In the genomic region with DNA sequence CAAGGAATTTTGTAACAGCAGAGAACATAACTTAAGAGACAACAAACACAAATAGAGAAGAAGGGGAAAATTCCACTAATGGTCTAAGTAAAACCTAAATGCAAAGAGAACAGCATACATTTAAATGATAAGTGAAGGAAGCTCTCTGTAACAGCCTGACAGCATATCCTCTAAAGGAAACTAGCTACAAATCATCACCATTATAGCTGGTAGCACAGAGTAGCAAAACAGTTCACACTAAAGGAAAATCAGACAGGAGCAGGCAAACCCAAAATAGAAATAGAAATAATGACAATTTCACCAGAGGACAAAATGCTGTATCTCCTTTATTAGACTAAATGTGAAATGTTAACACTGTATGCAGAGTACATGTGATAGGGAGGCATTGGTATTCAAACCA, we compare ENCODE assay signal across 15 cellular contexts.
DNase-seq lines count a peak whose midpoint lies in the region; ATAC-seq and TF ChIP-seq lines count a peak whose summit lies in the region.
"Had no signal": no experiment of that assay in that cellular context is flagged by ENCODE, and none has a peak within 500 bp of the region (broad histone marks: within the 10 kb centered on the region; RNA-seq: fewer than 3 reads in every experiment).

No MANE protein-coding gene starts in this region.

- TF ChIP-seq EP300 in neural cell (conservative IDR thresholded peaks at IDR 0.05; ENCODE audit: poor library complexity, severe bottlenecking): peak; percentile 80

- TF ChIP-seq RAD21 in neural cell (conservative IDR thresholded peaks at IDR 0.05): no peak

- H3K4me1 ChIP-seq in GM23338 (ENCODE audit: insufficient read depth) (peaks cover 25% of the 10 kb centered on the region), adrenal gland (replicated peaks in 1 of 2) (no peaks in the 10 kb centered on the region)
- H3K4me1 ChIP-seq: HAP-1 had no signal

- H3K4me3 ChIP-seq in GM23338 (peak overlapping the region; percentile 9; the same call in 1 of the 2 replicates), neural cell (ENCODE audit: low read length) (peak overlapping the region; percentile 29), adrenal gland (no peak overlapping the region)
- H3K4me3 ChIP-seq: HAP-1 had no signal

- no peaks in the 10 kb centered on the region for H3K79me2 ChIP-seq in GM23338 (replicated peaks; ENCODE audit: insufficient read depth)
- no peaks in the 10 kb centered on the region for H3K79me2 ChIP-seq in neural cell (replicated peaks; ENCODE audit: insufficient read depth, low read length)

- H3K9me2 ChIP-seq in GM23338 (ENCODE audit: insufficient read depth): no peaks in the 10 kb centered on the region
- no peaks in the 10 kb centered on the region for H3K9me2 ChIP-seq in neural cell (ENCODE audit: insufficient read depth, low read length)

- H3K36me3 ChIP-seq in GM23338 (ENCODE audit: insufficient read depth): no peaks in the 10 kb centered on the region
- H3K36me3 ChIP-seq in neural cell (ENCODE audit: insufficient read depth, low read length): no peaks in the 10 kb centered on the region
- no peaks in the 10 kb centered on the region for H3K36me3 ChIP-seq in adrenal gland (replicated peaks in 1 of 2)
- H3K36me3 ChIP-seq: HAP-1 had no signal

- H3K27me3 ChIP-seq in GM23338 (ENCODE audit: insufficient read depth): no peaks in the 10 kb centered on the region
- H3K27me3 ChIP-seq in neural cell (ENCODE audit: insufficient read depth, low read depth, low read length): no peaks in the 10 kb centered on the region
- H3K27me3 ChIP-seq in adrenal gland: no peaks in the 10 kb centered on the region

- H3K36me3 Mint-ChIP-seq in GM23338 (ENCODE audit: low read depth) (no peaks in the 10 kb centered on the region), WTC11 (no peaks in the 10 kb centered on the region)
- H3K36me3 Mint-ChIP-seq: CD4-positive, alpha-beta memory T cell had no signal

- H3K4me1 Mint-ChIP-seq in GM23338 (peaks cover 19% of the 10 kb centered on the region), WTC11 (peaks cover 20% of the 10 kb centered on the region)
- H3K4me1 Mint-ChIP-seq: CD4-positive, alpha-beta memory T cell had no signal

- ATAC-seq in GM23338 (peak; percentile 26; the same call in 1 of the 3 replicates), WTC11 (peak; percentile 65)

- POLR2A ChIA-PET in WTC11 (lab: Charles Lee): no interaction called here

- DNase-seq in GM23338 (ENCODE audit: low spot score) (no peak), WTC11 (ENCODE audit: low spot score) (no peak), EL (no peak), adrenal gland (no peak), middle frontal gyrus (ENCODE audit: extremely low spot score, low spot score) (no peak), cerebellar cortex (ENCODE audit: low spot score) (no peak)
- DNase-seq: C1 segment of cervical spinal cord; Calu3; CD4-positive, alpha-beta memory T cell; COR-L47; DMS53; DMS79 treated with DMSO at 0.1 percent for 48 hours; HFFc6 had no signal

- H3K9me3 Mint-ChIP-seq in GM23338 (no peaks in the 10 kb centered on the region), WTC11 (no peaks in the 10 kb centered on the region)

- no peaks in the 10 kb centered on the region for H3F3A ChIP-seq in GM23338 (replicated peaks; ENCODE audit: low read depth)
- no peaks in the 10 kb centered on the region for H3F3A ChIP-seq in neural cell (ENCODE audit: insufficient read depth, low read length, poor library complexity, severe bottlenecking)

- CTCF ChIA-PET in WTC11 (lab: Charles Lee): interaction anchor here (0.5 to 1.1 kb wide), 3 partner anchors 20 to 292 kb away, joined by 3 read pairs; no protein-coding TSS in a partner anchor

- H3K4me2 ChIP-seq in GM23338 (peak overlapping the region; percentile 56), neural cell (ENCODE audit: low read length) (peak overlapping the region; percentile 31)

- TF ChIP-seq POLR2A in adrenal gland (IDR thresholded peaks at IDR 0.05): no peak

- TF ChIP-seq CTCF in GM23338 (conservative IDR thresholded peaks at IDR 0.05; ENCODE audit: low read depth in 2 of 2): no peak
- TF ChIP-seq CTCF in WTC11 (IDR thresholded peaks at IDR 0.05): no peak
- TF ChIP-seq CTCF in neural cell (IDR thresholded peaks at IDR 0.05; ENCODE audit: poor library complexity, severe bottlenecking): no peak
- no peak for TF ChIP-seq CTCF in adrenal gland (IDR thresholded peaks at IDR 0.05)

- H2AFZ ChIP-seq in GM23338: no peak overlapping the region
- H2AFZ ChIP-seq in neural cell (ENCODE audit: low read depth, low read length): no peak overlapping the region

- H3K4me3 Mint-ChIP-seq in GM23338 (no peak overlapping the region), WTC11 (no peak overlapping the region)
- H3K4me3 Mint-ChIP-seq: CD4-positive, alpha-beta memory T cell; HFFc6 had no signal

- no peaks in the 10 kb centered on the region for H3K9me3 ChIP-seq in neural cell (ENCODE audit: low read length)
- H3K9me3 ChIP-seq in adrenal gland (replicated peaks in 1 of 3): no peaks in the 10 kb centered on the region
- H3K9me3 ChIP-seq: HAP-1 had no signal

- peaks cover 2% of the 10 kb centered on the region for H3K27me3 Mint-ChIP-seq in GM23338 (ENCODE audit: insufficient read depth, low read depth, poor library complexity)
- H3K27me3 Mint-ChIP-seq in WTC11 (ENCODE audit: low read depth): no peaks in the 10 kb centered on the region
- H3K27me3 Mint-ChIP-seq: CD4-positive, alpha-beta memory T cell had no signal

- no peak overlapping the region for H3K9ac ChIP-seq in neural cell (ENCODE audit: low read length)

- H3K27ac Mint-ChIP-seq in GM23338 (peak overlapping the region; percentile 27), WTC11 (peak overlapping the region; percentile 23)
- H3K27ac Mint-ChIP-seq: CD4-positive, alpha-beta memory T cell; HFFc6 had no signal

- H3K27ac ChIP-seq in GM23338 (ENCODE audit: low read depth) (no peak overlapping the region), neural cell (ENCODE audit: low read length) (peak overlapping the region; percentile 53), adrenal gland (no peak overlapping the region)

- intact Hi-C loops in adrenal gland (cut with DNase I): no loop called here

- H4K20me1 ChIP-seq in GM23338 (replicated peaks; ENCODE audit: insufficient read depth) (no peaks in the 10 kb centered on the region), neural cell (ENCODE audit: insufficient read depth) (no peaks in the 10 kb centered on the region)

TF ChIP-seq in GM23338, 12 proteins besides CTCF, POLR2A, EP300 and RAD21 (continues in another document):
- TF ChIP-seq EZH2 (IDR thresholded peaks at IDR 0.05; ENCODE audit: low read depth, unreplicated experiment): no peak
- TF ChIP-seq POLR2AphosphoS5 (IDR thresholded peaks at IDR 0.05; ENCODE audit: low read depth): no peak
- no peak for TF ChIP-seq STAT1 (IDR thresholded peaks at IDR 0.05; ENCODE audit: unreplicated experiment)
- TF ChIP-seq ZNF331 (CRISPR knock-in tag; IDR thresholded peaks at IDR 0.05; ENCODE audit: low read depth): no peak
- TF ChIP-seq EZH2phosphoT487 (IDR thresholded peaks at IDR 0.05; ENCODE audit: unreplicated experiment): no peak
- TF ChIP-seq NANOG (IDR thresholded peaks at IDR 0.05; ENCODE audit: borderline replicate concordance): no peak
- no peak for TF ChIP-seq CREB1 (CRISPR knock-in tag; IDR thresholded peaks at IDR 0.05; ENCODE audit: low read depth)

TF ChIP-seq in WTC11, 78 proteins besides CTCF, POLR2A, EP300 and RAD21:
- TF ChIP-seq ZNF121 (CRISPR knock-in tag; IDR thresholded peaks at IDR 0.05) (no peak), TCF7 (CRISPR knock-in tag; IDR thresholded peaks at IDR 0.05; ENCODE audit: low read depth) (no peak), ZNF219 (CRISPR knock-in tag; IDR thresholded peaks at IDR 0.05; ENCODE audit: borderline replicate concordance) (no peak), NR3C1 (CRISPR knock-in tag; conservative IDR thresholded peaks at IDR 0.05; ENCODE audit: low read depth) (no peak)

TF ChIP-seq in neural cell, 6 proteins besides CTCF, POLR2A, EP300 and RAD21:
- TF ChIP-seq, protein P1, sequence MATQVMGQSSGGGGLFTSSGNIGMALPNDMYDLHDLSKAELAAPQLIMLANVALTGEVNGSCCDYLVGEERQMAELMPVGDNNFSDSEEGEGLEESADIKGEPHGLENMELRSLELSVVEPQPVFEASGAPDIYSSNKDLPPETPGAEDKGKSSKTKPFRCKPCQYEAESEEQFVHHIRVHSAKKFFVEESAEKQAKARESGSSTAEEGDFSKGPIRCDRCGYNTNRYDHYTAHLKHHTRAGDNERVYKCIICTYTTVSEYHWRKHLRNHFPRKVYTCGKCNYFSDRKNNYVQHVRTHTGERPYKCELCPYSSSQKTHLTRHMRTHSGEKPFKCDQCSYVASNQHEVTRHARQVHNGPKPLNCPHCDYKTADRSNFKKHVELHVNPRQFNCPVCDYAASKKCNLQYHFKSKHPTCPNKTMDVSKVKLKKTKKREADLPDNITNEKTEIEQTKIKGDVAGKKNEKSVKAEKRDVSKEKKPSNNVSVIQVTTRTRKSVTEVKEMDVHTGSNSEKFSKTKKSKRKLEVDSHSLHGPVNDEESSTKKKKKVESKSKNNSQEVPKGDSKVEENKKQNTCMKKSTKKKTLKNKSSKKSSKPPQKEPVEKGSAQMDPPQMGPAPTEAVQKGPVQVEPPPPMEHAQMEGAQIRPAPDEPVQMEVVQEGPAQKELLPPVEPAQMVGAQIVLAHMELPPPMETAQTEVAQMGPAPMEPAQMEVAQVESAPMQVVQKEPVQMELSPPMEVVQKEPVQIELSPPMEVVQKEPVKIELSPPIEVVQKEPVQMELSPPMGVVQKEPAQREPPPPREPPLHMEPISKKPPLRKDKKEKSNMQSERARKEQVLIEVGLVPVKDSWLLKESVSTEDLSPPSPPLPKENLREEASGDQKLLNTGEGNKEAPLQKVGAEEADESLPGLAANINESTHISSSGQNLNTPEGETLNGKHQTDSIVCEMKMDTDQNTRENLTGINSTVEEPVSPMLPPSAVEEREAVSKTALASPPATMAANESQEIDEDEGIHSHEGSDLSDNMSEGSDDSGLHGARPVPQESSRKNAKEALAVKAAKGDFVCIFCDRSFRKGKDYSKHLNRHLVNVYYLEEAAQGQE (IDR thresholded peaks at IDR 0.05; ENCODE audit: borderline replicate concordance): no peak
- TF ChIP-seq EZH2 (IDR thresholded peaks at IDR 0.05; ENCODE audit: borderline replicate concordance, insufficient read depth, low read length, poor library complexity, severe bottlenecking) (no peak), TAF1 (IDR thresholded peaks at IDR 0.05; ENCODE audit: low read depth) (no peak), POLR2AphosphoS5 (IDR thresholded peaks at IDR 0.05) (no peak), MXI1 (conservative IDR thresholded peaks at IDR 0.05; ENCODE audit: poor library complexity, severe bottlenecking) (no peak), SMC3 (conservative IDR thresholded peaks at IDR 0.05; ENCODE audit: poor library complexity) (no peak)

Comparison
In these comparisons a context has a peak if more than half of its experiments do, and no peak if none do; other contexts are left out.
1. H3K4me3 ChIP-seq: peak in GM23338 (single experiment) and neural cell (single experiment); none in adrenal gland (0 of 4).